In genomic region chr15:29511663-29512062, GRCh38 we compare ENCODE assay signal across 28 cellular contexts.
"Had no signal": no experiment of that assay in that cellular context is flagged by ENCODE, and none has a peak within 500 bp of the region (broad histone marks: within the 10 kb centered on the region; RNA-seq: fewer than 3 reads in every experiment).

No MANE protein-coding gene starts in this region.

- H3K27ac ChIP-seq: neural progenitor cell, pancreas, psoas muscle, skin epidermis, spleen, stomach, thoracic aorta, thyroid gland, tibial nerve, upper lobe of left lung, vagina had no signal

- FAIRE-seq: pancreas, urothelium cell line had no signal

- H3K9ac ChIP-seq: neural progenitor cell had no signal

- ATAC-seq: naive thymus-derived CD4-positive, alpha-beta T cell; natural killer cell; pancreas; psoas muscle; right cardiac atrium; sciatic nerve; stimulated activated memory B cell treated with anti-CD40 and anti-IgM and Interleukin-4, amounts not matched to agents 10 μg/mL and 1 μg/mL and 100 μg/mL, for 72 hours; stimulated activated naive CD8-positive, alpha-beta T cell treated with anti-CD3 and anti-CD28 coated beads, Interleukin-15, Interleukin-2, amounts not matched to agents 100 U/mL and 50 U/mL, for 24 hours had no signal

- H3K27me3 ChIP-seq: neural progenitor cell, pancreas, spleen, stomach, thyroid gland, tibial nerve, upper lobe of left lung, vagina had no signal

- DNase-seq: naive thymus-derived CD4-positive, alpha-beta T cell; natural killer cell; occipital lobe; pancreas; posterior cingulate gyrus; psoas muscle; right cardiac atrium; spleen; stimulated activated CD4-positive, alpha-beta T cell treated with anti-CD3 and anti-CD28 coated beads, Interleukin-12 subunit alpha, Interleukin-12 subunit beta, amount 100 ng/mL, for 4 hours; stimulated activated CD4-positive, alpha-beta T cell treated with anti-CD3 and anti-CD28 coated beads, Interleukin-1b, Interleukin-23, amount 100 ng/mL, for 48 hours; stimulated activated CD4-positive, alpha-beta T cell treated with anti-CD3 and anti-CD28 coated beads, Interleukin-4, amount 100 ng/mL, for 1 hour; stimulated activated CD4-positive, alpha-beta T cell treated with anti-CD3 and anti-CD28 coated beads, Interleukin-4, amount 100 ng/mL, for 4 hours; stimulated activated CD8-positive, alpha-beta memory T cell treated with anti-CD3 and anti-CD28 coated beads, Interleukin-4, amount 100 ng/mL, for 48 hours; stimulated activated naive CD4-positive, alpha-beta T cell; stimulated activated naive CD8-positive, alpha-beta T cell treated with anti-CD3 and anti-CD28 coated beads, Interleukin-15, Interleukin-2, amounts not matched to agents 100 U/mL and 50 U/mL, for 24 hours; stomach; thyroid gland; trophoblast cell; upper lobe of left lung had no signal

- H3K4me2 ChIP-seq: neural progenitor cell, smooth muscle cell had no signal

- H3K4me1 ChIP-seq: neural progenitor cell, pancreas, psoas muscle, spleen, stomach, thyroid gland, tibial nerve, upper lobe of left lung, vagina had no signal

- H3K9me3 ChIP-seq: pancreas, thyroid gland, vagina had no signal

- H2AFZ ChIP-seq: neural progenitor cell had no signal

- H3K4me3 ChIP-seq: neural progenitor cell, pancreas, psoas muscle, skin epidermis, smooth muscle cell, spleen, stomach, thoracic aorta, thyroid gland, tibial nerve, upper lobe of left lung, vagina had no signal

- H3K36me3 ChIP-seq: neural progenitor cell, pancreas, spleen, stomach, thoracic aorta, thyroid gland, tibial nerve, upper lobe of left lung, vagina had no signal
